In the genomic region with DNA sequence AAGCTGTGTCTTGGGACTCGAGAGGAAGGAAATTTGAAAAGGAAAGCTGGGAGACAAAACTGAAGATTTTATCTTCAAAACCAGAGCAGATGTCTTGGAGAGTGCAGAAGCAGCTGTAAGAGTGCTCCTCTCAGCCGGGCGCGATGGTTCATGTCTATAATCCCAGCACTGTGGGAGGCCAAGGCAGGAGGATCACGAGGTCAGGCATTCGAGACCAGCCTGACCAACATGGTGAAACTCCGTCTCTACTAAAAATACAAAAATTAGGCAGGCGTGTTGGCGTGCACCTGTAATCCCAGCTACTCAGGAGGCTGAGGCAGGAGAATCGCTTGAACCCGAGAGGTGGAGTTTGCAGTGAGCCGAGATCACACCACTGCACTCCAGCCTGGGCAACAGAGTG, we compare ENCODE assay signal across 1 cellular context.
TF ChIP-seq lines count a peak whose summit lies in the region.

No MANE protein-coding gene starts in this region.

TF ChIP-seq in K562, 482 proteins besides CTCF, POLR2A, EP300 and RAD21:
- TF ChIP-seq L3MBTL2 (IDR thresholded peaks at IDR 0.05) (peak; percentile 50; the same call in 1 of the 2 replicates), DPF2 (IDR thresholded peaks at IDR 0.05) (0 out of 2 replicates have a peak, but pooled peaks have one; percentile 24), CBFA2T2 (conservative IDR thresholded peaks at IDR 0.05) (0 out of 2 replicates have a peak, but pooled peaks have one; percentile 6), ZNF121 (CRISPR knock-in tag; conservative IDR thresholded peaks at IDR 0.05) (peak; percentile 28; the same call in 1 of the 2 replicates), CBFA2T3 (IDR thresholded peaks at IDR 0.05) (peak; percentile 22; the same call in 1 of the 2 replicates), BCOR (IDR thresholded peaks at IDR 0.05) (0 out of 2 replicates have a peak, but pooled peaks have one; percentile 31), HDAC2 (IDR thresholded peaks at IDR 0.05) (0 out of 2 replicates have a peak, but pooled peaks have one; percentile 37)
